12 cellular contexts compared by ENCODE assay signal in genomic region chr9:95074632-95075269, GRCh38.
DNase-seq lines count a peak whose midpoint lies in the region; ATAC-seq and TF ChIP-seq lines count a peak whose summit lies in the region.
"Had no signal": no experiment of that assay in that cellular context is flagged by ENCODE, and none has a peak within 500 bp of the region (broad histone marks: within the 10 kb centered on the region; RNA-seq: fewer than 3 reads in every experiment).

No MANE protein-coding gene starts in this region.

- CTCF ChIA-PET in Calu3 (lab: Charles Lee): no interaction called here

- intact Hi-C loops in Calu3 (cut with micrococcal nuclease; ENCODE audit: unreplicated experiment): no loop called here
- intact Hi-C loops in esophagus squamous epithelium (cut with DNase I): no loop called here

- WGBS in esophagus squamous epithelium, 2 donors: 53% methylated on average over 11 to 12 of the region's 12 CpGs

- TF ChIP-seq POLR2A in esophagus squamous epithelium (IDR thresholded peaks at IDR 0.05): no peak

- no peaks in the 10 kb centered on the region for H3K9me3 Mint-ChIP-seq in Calu3 (ENCODE audit: low read depth, unreplicated experiment)
- no peaks in the 10 kb centered on the region for H3K9me3 Mint-ChIP-seq in progenitor cell of endocrine pancreas (ENCODE audit: low read depth)
- H3K9me3 Mint-ChIP-seq: natural killer cell had no signal

- peaks cover 15% of the 10 kb centered on the region for H3K4me1 Mint-ChIP-seq in Calu3 (ENCODE audit: low read depth, unreplicated experiment)
- peaks cover 31% of the 10 kb centered on the region for H3K4me1 Mint-ChIP-seq in progenitor cell of endocrine pancreas (ENCODE audit: low read depth)
- H3K4me1 Mint-ChIP-seq: natural killer cell had no signal

- DNase-seq in Calu3 (no peak), NCI-H524 (lab: John Stamatoyannopoulos, UW) (peak; percentile 14 to 73), esophagus squamous epithelium (lab: John Stamatoyannopoulos, UW) (no peak), progenitor cell of endocrine pancreas (ENCODE audit: low spot score, unreplicated experiment) (no peak), 8988T (no peak)
- no peak for DNase-seq in stimulated activated CD4-positive, alpha-beta T cell treated with anti-CD3 and anti-CD28 coated beads, Interleukin-15, amount 100 ng/mL, for 24 hours
- DNase-seq: activated T-cell treated with anti-CD3 and anti-CD28 coated beads, Interleukin-2, amount 50 U/mL, for 48 hours; amygdala; natural killer cell; NCI-H226 had no signal

- no TSS peak for BruUV-seq in Calu3 (replicated peaks; lab: Mats Ljungman, UMichigan)

- H3K36me3 ChIP-seq in esophagus squamous epithelium: peaks cover 0 to 93% (median 8%) of the 10 kb centered on the region in 3 donors

- peak overlapping the region; percentile 56 for H3K27ac Mint-ChIP-seq in Calu3 (ENCODE audit: unreplicated experiment)
- peak overlapping the region; percentile 27 for H3K27ac Mint-ChIP-seq in progenitor cell of endocrine pancreas
- H3K27ac Mint-ChIP-seq: natural killer cell had no signal

- no peak for ATAC-seq in GM18511 (IDR thresholded peaks at IDR 0.05; ENCODE audit: unreplicated experiment)
- ATAC-seq in HG03342 (IDR thresholded peaks at IDR 0.05; ENCODE audit: unreplicated experiment): no peak

- no peaks in the 10 kb centered on the region for H3K27me3 ChIP-seq in esophagus squamous epithelium

- no peaks in the 10 kb centered on the region for H3K9me3 ChIP-seq in esophagus squamous epithelium

- peak overlapping the region in 1 of 4 donors; percentile 20 for H3K4me3 ChIP-seq in esophagus squamous epithelium

- H3K4me1 ChIP-seq in esophagus squamous epithelium: peaks cover 32 to 100% (median 97%) of the 10 kb centered on the region in 3 donors

- peak overlapping the region; percentile 61 to 97 (median 78) for H3K27ac ChIP-seq in esophagus squamous epithelium

- H3K4me3 Mint-ChIP-seq in Calu3 (ENCODE audit: low read depth, unreplicated experiment) (no peak overlapping the region), progenitor cell of endocrine pancreas (ENCODE audit: low read depth) (no peak overlapping the region)
- H3K4me3 Mint-ChIP-seq: natural killer cell had no signal

- peaks cover 54% of the 10 kb centered on the region for H3K36me3 Mint-ChIP-seq in Calu3 (ENCODE audit: insufficient read depth, unreplicated experiment)
- peaks cover 3% of the 10 kb centered on the region for H3K36me3 Mint-ChIP-seq in progenitor cell of endocrine pancreas (ENCODE audit: insufficient read depth)
- H3K36me3 Mint-ChIP-seq: natural killer cell had no signal

- H3K27me3 Mint-ChIP-seq in Calu3 (ENCODE audit: unreplicated experiment) (no peaks in the 10 kb centered on the region), progenitor cell of endocrine pancreas (no peaks in the 10 kb centered on the region)

- TF ChIP-seq CTCF in Calu3 (IDR thresholded peaks at IDR 0.05; ENCODE audit: unreplicated experiment) (no peak), esophagus squamous epithelium (IDR thresholded peaks at IDR 0.05) (no peak), progenitor cell of endocrine pancreas (IDR thresholded peaks at IDR 0.05; ENCODE audit: unreplicated experiment) (no peak)

Comparison
In these comparisons a context has a peak if more than half of its experiments do, and no peak if none do; other contexts are left out.
1. DNase-seq: peak in NCI-H524 (2 of 2); none in Calu3 (single experiment), esophagus squamous epithelium (single experiment), progenitor cell of endocrine pancreas (single experiment), 8988T (single experiment) and stimulated activated CD4-positive, alpha-beta T cell treated with anti-CD3 and anti-CD28 coated beads, Interleukin-15, amount 100 ng/mL, for 24 hours (single experiment).